In the genomic region with DNA sequence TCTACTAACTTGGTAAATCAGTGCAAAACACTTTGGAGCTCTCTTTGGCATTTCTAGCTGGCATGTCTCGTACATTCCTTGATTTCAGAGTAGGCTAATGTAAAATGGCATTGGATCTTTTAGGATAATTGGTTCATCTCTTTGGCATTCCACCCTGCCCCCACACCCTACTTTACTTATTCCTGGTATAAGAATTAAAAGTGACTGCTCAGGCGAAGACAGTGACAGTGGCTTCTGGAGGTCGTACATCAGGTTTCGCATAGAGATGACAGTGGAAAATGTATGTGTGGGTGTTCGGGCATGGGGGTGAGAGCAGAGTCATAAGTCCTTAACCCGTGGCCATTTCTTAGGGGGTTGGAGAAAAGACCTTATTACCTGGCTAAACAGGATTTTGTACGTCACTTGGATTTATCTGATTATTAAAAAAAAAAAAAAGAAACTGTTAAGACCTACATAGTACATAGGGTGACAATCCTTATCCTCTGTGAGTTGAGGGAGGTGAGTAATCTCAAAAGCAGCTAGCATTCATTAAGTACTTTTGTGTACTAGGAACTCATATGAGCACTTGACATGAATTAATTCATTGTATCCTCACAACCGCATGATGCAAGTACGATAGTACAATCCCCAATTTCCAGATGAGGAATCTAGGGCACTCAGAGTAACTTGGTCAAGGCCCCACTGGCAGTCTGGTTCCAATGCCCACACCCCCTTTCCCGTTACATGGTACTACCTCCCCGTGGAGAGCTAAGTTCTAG, we compare ENCODE assay signal across 23 cellular contexts. TPM values are rescaled to one million over a fixed set of nuclear protein-coding genes. Genes with fewer than 3 reads are reported as not detected.
DNase-seq lines count a peak whose midpoint lies in the region; TF ChIP-seq lines count a peak whose summit lies in the region.
"Had no signal": no experiment of that assay in that cellular context is flagged by ENCODE, and none has a peak within 500 bp of the region (broad histone marks: within the 10 kb centered on the region; RNA-seq: fewer than 3 reads in every experiment).

No MANE protein-coding gene starts in this region.

- no peaks in the 10 kb centered on the region for H3K9me3 Mint-ChIP-seq in MCF 10A (ENCODE audit: unreplicated experiment)
- no peaks in the 10 kb centered on the region for H3K9me3 Mint-ChIP-seq in activated T-helper 1 cell treated with anti-CD3 and anti-CD28 coated beads, Interleukin-12 subunit alpha, Interleukin-12 subunit beta, Interleukin-2, Interleukin-4 antibody, amounts not matched to agents 30 ng/mL and 10 ng/mL and 1 ng/mL, durations not matched to agents 14 hours and 24 hours and 36 hours
- H3K9me3 Mint-ChIP-seq: CD4-positive, CD25-positive, alpha-beta regulatory T cell had no signal

- POLR2A ChIA-PET in MCF 10A (lab: Yijun Ruan, JAX) = interaction anchor here (0.6 kb wide), 1 partner anchor 742 kb away, joined by 4 read pairs; no protein-coding TSS in a partner anchor

- no peaks in the 10 kb centered on the region for H3K27me3 Mint-ChIP-seq in MCF 10A (ENCODE audit: insufficient read depth, unreplicated experiment)
- no peaks in the 10 kb centered on the region for H3K27me3 Mint-ChIP-seq in activated T-helper 1 cell treated with anti-CD3 and anti-CD28 coated beads, Interleukin-12 subunit alpha, Interleukin-12 subunit beta, Interleukin-2, Interleukin-4 antibody, amounts not matched to agents 30 ng/mL and 10 ng/mL and 1 ng/mL, durations not matched to agents 14 hours and 24 hours and 36 hours (ENCODE audit: insufficient read depth)
- H3K27me3 Mint-ChIP-seq: CD4-positive, CD25-positive, alpha-beta regulatory T cell had no signal

- no peak for TF ChIP-seq CTCF in mammary epithelial cell (conservative IDR thresholded peaks at IDR 0.05 in 1 of 2, IDR thresholded peaks at IDR 0.05 in 1 of 2; ENCODE audit: extremely low read depth in 1 of 2, insufficient read depth in 1 of 2, low read depth in 1 of 2, low read length in 2 of 2)
- no peak for TF ChIP-seq CTCF in MCF 10A (IDR thresholded peaks at IDR 0.05; ENCODE audit: unreplicated experiment)
- no peak for TF ChIP-seq CTCF in osteoblast (IDR thresholded peaks at IDR 0.05; ENCODE audit: extremely low read depth, low read depth, low read length)
- TF ChIP-seq CTCF in Peyer's patch (IDR thresholded peaks at IDR 0.05) = no peak

- no peaks in the 10 kb centered on the region for H3K79me2 ChIP-seq in mammary epithelial cell (ENCODE audit: insufficient read depth, low read length)
- no peaks in the 10 kb centered on the region for H3K79me2 ChIP-seq in osteoblast (ENCODE audit: insufficient read depth, low read length)

- dilution Hi-C loops in mammary epithelial cell (cut with HindIII; ENCODE audit: low sequenced_read_pairs) = no loop called here

- no peak overlapping the region for H2AFZ ChIP-seq in mammary epithelial cell (ENCODE audit: low read depth, low read length)
- H2AFZ ChIP-seq in osteoblast (ENCODE audit: low read length) = no peak overlapping the region
- H2AFZ ChIP-seq: GM23248 had no signal

- no peak overlapping the region for H3K27ac Mint-ChIP-seq in MCF 10A (ENCODE audit: low read depth, unreplicated experiment)
- peak overlapping the region; percentile 68 for H3K27ac Mint-ChIP-seq in activated T-helper 1 cell treated with anti-CD3 and anti-CD28 coated beads, Interleukin-12 subunit alpha, Interleukin-12 subunit beta, Interleukin-2, Interleukin-4 antibody, amounts not matched to agents 30 ng/mL and 10 ng/mL and 1 ng/mL, durations not matched to agents 14 hours and 24 hours and 36 hours
- H3K27ac Mint-ChIP-seq: CD4-positive, CD25-positive, alpha-beta regulatory T cell had no signal

- no TSS peak for BruUV-seq in mammary epithelial cell (replicated peaks; lab: Mats Ljungman, UMichigan)
- BruUV-seq in MCF 10A (replicated peaks; lab: Mats Ljungman, UMichigan) = no TSS peak

- TF ChIP-seq POLR2A in Peyer's patch (IDR thresholded peaks at IDR 0.05) = no peak

- H4K20me1 ChIP-seq in mammary epithelial cell (ENCODE audit: insufficient read depth, low read length) (no peaks in the 10 kb centered on the region), osteoblast (ENCODE audit: insufficient read depth, low read length) (no peaks in the 10 kb centered on the region)
- H4K20me1 ChIP-seq: BLaER1 had no signal

- no peaks in the 10 kb centered on the region for H3K4me1 Mint-ChIP-seq in MCF 10A (ENCODE audit: insufficient read depth, unreplicated experiment)
- H3K4me1 Mint-ChIP-seq in activated T-helper 1 cell treated with anti-CD3 and anti-CD28 coated beads, Interleukin-12 subunit alpha, Interleukin-12 subunit beta, Interleukin-2, Interleukin-4 antibody, amounts not matched to agents 30 ng/mL and 10 ng/mL and 1 ng/mL, durations not matched to agents 14 hours and 24 hours and 36 hours (ENCODE audit: low read depth) = peaks cover 17% of the 10 kb centered on the region

- H3K4me1 ChIP-seq in mammary epithelial cell (ENCODE audit: insufficient read depth, low read length) (peaks cover 7% of the 10 kb centered on the region), osteoblast (ENCODE audit: insufficient read depth, low read length) (no peaks in the 10 kb centered on the region), Peyer's patch (no peaks in the 10 kb centered on the region)
- H3K4me1 ChIP-seq: BLaER1 had no signal

- in situ Hi-C loops in mammary epithelial cell (cut with MboI; ENCODE audit: low sequenced_read_pairs in 2 of 2) = no loop called here

- 72% methylated on average over 11 of the region's 11 CpGs for WGBS in mammary epithelial cell (ENCODE audit: low coverage, missing lambda C conversion rate)

- H3K36me3 Mint-ChIP-seq in MCF 10A (ENCODE audit: insufficient read depth, unreplicated experiment) = peaks cover 25% of the 10 kb centered on the region
- H3K36me3 Mint-ChIP-seq in activated T-helper 1 cell treated with anti-CD3 and anti-CD28 coated beads, Interleukin-12 subunit alpha, Interleukin-12 subunit beta, Interleukin-2, Interleukin-4 antibody, amounts not matched to agents 30 ng/mL and 10 ng/mL and 1 ng/mL, durations not matched to agents 14 hours and 24 hours and 36 hours (ENCODE audit: low read depth) = peaks cover 53% of the 10 kb centered on the region

- DNase-seq in mammary epithelial cell (peak; percentile 17), MCF 10A (ENCODE audit: unreplicated experiment) (no peak), osteoblast (ENCODE audit: insufficient read length, low spot score, missing footprints) (peak; percentile 69), medulla oblongata (ENCODE audit: extremely low spot score) (no peak), 8988T (no peak), HPDE6-E6E7 (ENCODE audit: extremely low spot score) (no peak), Peyer's patch (no peak)
- no peak for DNase-seq in activated T-helper 1 cell treated with anti-CD3 and anti-CD28 coated beads, Interleukin-12 subunit alpha, Interleukin-12 subunit beta, Interleukin-2, Interleukin-4 antibody, amounts not matched to agents 30 ng/mL and 10 ng/mL and 1 ng/mL, durations not matched to agents 14 hours and 24 hours and 36 hours (ENCODE audit: low spot score)
- DNase-seq: CD4-positive, CD25-positive, alpha-beta regulatory T cell; COR-L47; DMS53; GM23248; H7; MG63; NCI-H1105 treated with DMSO at 0.1 percent for 48 hours; NCI-H2029; NCI-H446 treated with DMSO at 0.1 percent for 48 hours; NCI-H526; SIG-M5 had no signal

- H3K36me3 ChIP-seq in mammary epithelial cell (ENCODE audit: insufficient read depth, low read length) (peaks cover 5% of the 10 kb centered on the region), osteoblast (ENCODE audit: insufficient read depth, low read length) (peaks cover 12% of the 10 kb centered on the region), Peyer's patch (peaks cover 0 to 7% (median 0%) of the 10 kb centered on the region in 3 donors)

- intact Hi-C loops in mammary epithelial cell (cut with micrococcal nuclease) = no loop called here
- intact Hi-C loops in MCF 10A (cut with micrococcal nuclease) = no loop called here
- intact Hi-C loops in activated T-helper 1 cell treated with anti-CD3 and anti-CD28 coated beads, Interleukin-12 subunit alpha, Interleukin-12 subunit beta, Interleukin-2, Interleukin-4 antibody, amounts not matched to agents 30 ng/mL and 10 ng/mL and 1 ng/mL, durations not matched to agents 14 hours and 24 hours and 36 hours (cut with micrococcal nuclease) = no loop called here

- H3K4me3 ChIP-seq in mammary epithelial cell (replicated peaks in 1 of 3; ENCODE audit: insufficient read depth in 1 of 3, low read depth in 2 of 3, low read length in 3 of 3) (no peak overlapping the region), osteoblast (ENCODE audit: insufficient read depth, low read length) (no peak overlapping the region), Peyer's patch (no peak overlapping the region)
- H3K4me3 ChIP-seq: BLaER1, GM23248, K562, MG63 had no signal

- no peak overlapping the region for H3K4me2 ChIP-seq in mammary epithelial cell (ENCODE audit: insufficient read depth, low read depth, low read length)
- no peak overlapping the region for H3K4me2 ChIP-seq in osteoblast (ENCODE audit: insufficient read depth, low read length)
- H3K4me2 ChIP-seq: BLaER1 had no signal

- no peaks in the 10 kb centered on the region for H3K27me3 ChIP-seq in mammary epithelial cell (ENCODE audit: insufficient read depth, low read length)
- no peaks in the 10 kb centered on the region for H3K27me3 ChIP-seq in osteoblast (ENCODE audit: insufficient read depth, low read length)
- no peaks in the 10 kb centered on the region for H3K27me3 ChIP-seq in Peyer's patch
- H3K27me3 ChIP-seq: BLaER1, MG63 had no signal

- H3K9me3 ChIP-seq in mammary epithelial cell (replicated peaks; ENCODE audit: insufficient read depth, low read length) (no peaks in the 10 kb centered on the region), osteoblast (ENCODE audit: low read depth, low read length) (no peaks in the 10 kb centered on the region), Peyer's patch (no peaks in the 10 kb centered on the region)
- H3K9me3 ChIP-seq: MG63 had no signal

- no peak overlapping the region for H3K4me3 Mint-ChIP-seq in MCF 10A (ENCODE audit: unreplicated experiment)
- no peak overlapping the region for H3K4me3 Mint-ChIP-seq in activated T-helper 1 cell treated with anti-CD3 and anti-CD28 coated beads, Interleukin-12 subunit alpha, Interleukin-12 subunit beta, Interleukin-2, Interleukin-4 antibody, amounts not matched to agents 30 ng/mL and 10 ng/mL and 1 ng/mL, durations not matched to agents 14 hours and 24 hours and 36 hours
- H3K4me3 Mint-ChIP-seq: CD4-positive, CD25-positive, alpha-beta regulatory T cell had no signal

- CTCF ChIA-PET in mammary epithelial cell (lab: Charles Lee; ENCODE audit: low non-redundant PET) (no interaction called here), MCF 10A (lab: Yijun Ruan, JAX) (interaction anchor here (1.1 to 1.3 kb wide), 3 partner anchors 67 to 196 kb away, joined by 3 to 5 read pairs (median 4); no protein-coding TSS in a partner anchor)

- H3K27ac ChIP-seq in mammary epithelial cell (ENCODE audit: insufficient read depth, low read depth, low read length) (no peak overlapping the region), osteoblast (ENCODE audit: low read depth, low read length) (no peak overlapping the region), Peyer's patch (no peak overlapping the region)
- H3K27ac ChIP-seq: BLaER1, GM23248 had no signal

- H3K9ac ChIP-seq in mammary epithelial cell (ENCODE audit: insufficient read depth, low read length) = no peak overlapping the region
- H3K9ac ChIP-seq: BLaER1, GM23248 had no signal

RNA-seq across cellular contexts. Expression of gene KCNK13, which starts 22.4 kb away (rescaled TPM):
- total RNA-seq in mammary epithelial cell (not detected), MCF 10A (2022) (not detected in 2 replicates), osteoblast (not detected in 2 replicates), Peyer's patch (not detected)
- polyA plus RNA-seq in mammary epithelial cell = not detected
- polyA minus RNA-seq in mammary epithelial cell = 1.7 TPM
- total RNA-seq in activated T-helper 1 cell treated with anti-CD3 and anti-CD28 coated beads, Interleukin-12 subunit alpha, Interleukin-12 subunit beta, Interleukin-2, Interleukin-4 antibody, amounts not matched to agents 30 ng/mL and 10 ng/mL and 1 ng/mL, durations not matched to agents 14 hours and 24 hours and 36 hours = 0.12 TPM in 1 of 2 replicates, not detected in the other
- total RNA-seq: A172, GM23248, LHCN-M2 had no signal
- polyA plus RNA-seq: CD4-positive, CD25-positive, alpha-beta regulatory T cell; GM23248 had no signal

Comparison
In these comparisons a context has a peak if more than half of its experiments do, and no peak if none do; other contexts are left out.
1. DNase-seq: peak in mammary epithelial cell (single experiment) and osteoblast (single experiment); none in MCF 10A (single experiment), activated T-helper 1 cell treated with anti-CD3 and anti-CD28 coated beads, Interleukin-12 subunit alpha, Interleukin-12 subunit beta, Interleukin-2, Interleukin-4 antibody, amounts not matched to agents 30 ng/mL and 10 ng/mL and 1 ng/mL, durations not matched to agents 14 hours and 24 hours and 36 hours (single experiment), medulla oblongata (single experiment), 8988T (single experiment), HPDE6-E6E7 (single experiment) and Peyer's patch (0 of 3).